Comparison of ENCODE assay signal across 8 cellular contexts in the genomic region with DNA sequence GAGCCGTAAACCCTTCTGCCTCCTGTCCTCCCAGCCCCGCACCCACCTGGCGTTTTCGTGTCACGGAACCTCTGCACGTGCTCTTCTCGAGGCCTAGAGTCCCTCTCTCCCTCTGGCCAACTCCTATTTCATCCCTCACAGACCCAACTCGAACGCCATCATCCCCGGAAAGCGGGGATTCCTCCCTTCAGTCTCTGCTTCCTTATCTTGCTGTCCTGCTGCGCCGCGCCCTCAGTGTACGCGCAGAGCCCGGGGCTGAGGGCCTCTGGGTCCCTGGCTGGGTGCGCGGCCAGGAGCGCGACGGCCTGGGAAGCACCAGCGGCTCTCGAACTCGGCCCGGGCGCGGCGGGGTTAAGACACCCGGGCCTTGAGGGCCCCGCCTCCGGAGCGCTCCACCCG. TPM values are rescaled to one million over a fixed set of nuclear protein-coding genes. Genes with fewer than 3 reads are reported as not detected.
DNase-seq lines count a peak whose midpoint lies in the region; ATAC-seq and TF ChIP-seq lines count a peak whose summit lies in the region.

No MANE protein-coding gene starts in this region.

- H3K36me3 ChIP-seq in duodenal mucosa (ENCODE audit: control insufficient read depth in 1 of 2, insufficient read depth in 2 of 2, low read length in 2 of 2) (peaks cover 4 to 18% of the 10 kb centered on the region in 2 donors), stomach (peaks cover 0 to 34% (median 27%) of the 10 kb centered on the region in 4 donors)

- no peaks in the 10 kb centered on the region for H3K9me3 ChIP-seq in duodenal mucosa (ENCODE audit: control insufficient read depth in 1 of 2, low read length in 2 of 2)
- H3K9me3 ChIP-seq in stomach = no peaks in the 10 kb centered on the region

- peak in 1 of 4 donors; percentile 21 for TF ChIP-seq POLR2A in stomach (IDR thresholded peaks at IDR 0.05)

- DNase-seq in AG20443 (ENCODE audit: low spot score) (peak; percentile 91), NCI-H1105 (lab: John Stamatoyannopoulos, UW) (peak; percentile 74), mesenteric fat pad (ENCODE audit: low spot score) (peak; percentile 94), stomach (peak; percentile 85)

- H3K27me3 Mint-ChIP-seq in T-helper 1 cell treated with Interleukin-12 subunit alpha and Interleukin-12 subunit beta and Interleukin-4 antibody, amounts not matched to agents 30 μg/mL and 1 μg/mL, for 36 hours (ENCODE audit: low read depth) = no peaks in the 10 kb centered on the region

- H3K27ac ChIP-seq in duodenal mucosa (ENCODE audit: low read depth, low read length) (peak overlapping the region; percentile 96), stomach (peak overlapping the region; percentile 88 to 98 (median 96))

- peak overlapping the region; percentile 80 to 81 for H3K9ac ChIP-seq in duodenal mucosa (ENCODE audit: low read depth in 1 of 2, low read length in 2 of 2)

- peak overlapping the region; percentile 97 for H3K4me3 Mint-ChIP-seq in T-helper 1 cell treated with Interleukin-12 subunit alpha and Interleukin-12 subunit beta and Interleukin-4 antibody, amounts not matched to agents 30 μg/mL and 1 μg/mL, for 36 hours

- H3K4me1 Mint-ChIP-seq in T-helper 1 cell treated with Interleukin-12 subunit alpha and Interleukin-12 subunit beta and Interleukin-4 antibody, amounts not matched to agents 30 μg/mL and 1 μg/mL, for 36 hours (ENCODE audit: low read depth) = peaks cover 33% of the 10 kb centered on the region

- H3K27ac Mint-ChIP-seq in T-helper 1 cell treated with Interleukin-12 subunit alpha and Interleukin-12 subunit beta and Interleukin-4 antibody, amounts not matched to agents 30 μg/mL and 1 μg/mL, for 36 hours = peak overlapping the region; percentile 90

- 0% methylated on average over 23 to 34 of the region's 34 CpGs for WGBS in stomach, 5 donors

- H3K4me3 ChIP-seq in duodenal mucosa (ENCODE audit: low read depth in 1 of 2, low read length in 2 of 2) (peak overlapping the region; percentile 85 to 93), stomach (peak overlapping the region; percentile 89 to 95 (median 90))

- intact Hi-C loops in stomach (cut with DNase I; ENCODE audit: low total_unique reads) = loop anchor here (10.0 kb wide), 1 partner anchor 89 kb away; no protein-coding TSS in a partner anchor

- no peak for TF ChIP-seq EP300 in stomach (IDR thresholded peaks at IDR 0.05)

- ATAC-seq in GM18502 (IDR thresholded peaks at IDR 0.05; ENCODE audit: poor library complexity, unreplicated experiment) (peak; percentile 41), HG02798 (IDR thresholded peaks at IDR 0.05; ENCODE audit: poor library complexity, unreplicated experiment) (peak; percentile 61)

- H3K27me3 ChIP-seq in duodenal mucosa (ENCODE audit: control insufficient read depth in 1 of 2, insufficient read depth in 2 of 2, low read length in 2 of 2) (no peaks in the 10 kb centered on the region), stomach (no peaks in the 10 kb centered on the region)

- no peaks in the 10 kb centered on the region for H3K9me3 Mint-ChIP-seq in T-helper 1 cell treated with Interleukin-12 subunit alpha and Interleukin-12 subunit beta and Interleukin-4 antibody, amounts not matched to agents 30 μg/mL and 1 μg/mL, for 36 hours

- no peak for TF ChIP-seq CTCF in stomach (IDR thresholded peaks at IDR 0.05)

- peaks cover 20 to 34% of the 10 kb centered on the region in 2 donors for H3K4me1 ChIP-seq in duodenal mucosa (ENCODE audit: control insufficient read depth in 1 of 2, insufficient read depth in 2 of 2, low read length in 2 of 2)
- peaks cover 27 to 60% (median 42%) of the 10 kb centered on the region in 4 donors for H3K4me1 ChIP-seq in stomach

- H3K36me3 Mint-ChIP-seq in T-helper 1 cell treated with Interleukin-12 subunit alpha and Interleukin-12 subunit beta and Interleukin-4 antibody, amounts not matched to agents 30 μg/mL and 1 μg/mL, for 36 hours (ENCODE audit: low read depth) = peaks cover 43% of the 10 kb centered on the region

RNA-seq across cellular contexts. Expression of gene ATG16L2, which starts 0.5 kb away (rescaled TPM):
- total RNA-seq in mesenteric fat pad = 29.5 TPM
- total RNA-seq in stomach = 100 to 1,000 TPM in 1 of 5 donors, 10 to 100 TPM in 4; 13.0 to 266 (median 40.3) TPM
- polyA plus RNA-seq in stomach = 10 to 100 TPM; 15.4 to 67.0 (median 30.4) TPM

RNA-seq across cellular contexts. Expression of gene STARD10, which starts 19.9 kb away (rescaled TPM):
- 9.0 TPM for total RNA-seq in mesenteric fat pad
- 100 to 1,000 TPM; 125 to 895 (median 321) TPM for total RNA-seq in stomach
- 100 to 1,000 TPM; 310 to 950 (median 759) TPM for polyA plus RNA-seq in stomach

Comparison
In these comparisons a context has a peak if more than half of its experiments do, and no peak if none do; other contexts are left out.
1. Peak in every context shown above with its lines: DNase-seq, ATAC-seq, H3K4me3 ChIP-seq and H3K27ac ChIP-seq.
2. RNA of gene STARD10, which starts 19.9 kb away (total RNA-seq): 125 to 895 TPM in stomach; 9.0 TPM in mesenteric fat pad (single experiment); every median in the first group is over 10 times any median in the second.